ENCODE assay signal across 1 cellular context in the genomic region with DNA sequence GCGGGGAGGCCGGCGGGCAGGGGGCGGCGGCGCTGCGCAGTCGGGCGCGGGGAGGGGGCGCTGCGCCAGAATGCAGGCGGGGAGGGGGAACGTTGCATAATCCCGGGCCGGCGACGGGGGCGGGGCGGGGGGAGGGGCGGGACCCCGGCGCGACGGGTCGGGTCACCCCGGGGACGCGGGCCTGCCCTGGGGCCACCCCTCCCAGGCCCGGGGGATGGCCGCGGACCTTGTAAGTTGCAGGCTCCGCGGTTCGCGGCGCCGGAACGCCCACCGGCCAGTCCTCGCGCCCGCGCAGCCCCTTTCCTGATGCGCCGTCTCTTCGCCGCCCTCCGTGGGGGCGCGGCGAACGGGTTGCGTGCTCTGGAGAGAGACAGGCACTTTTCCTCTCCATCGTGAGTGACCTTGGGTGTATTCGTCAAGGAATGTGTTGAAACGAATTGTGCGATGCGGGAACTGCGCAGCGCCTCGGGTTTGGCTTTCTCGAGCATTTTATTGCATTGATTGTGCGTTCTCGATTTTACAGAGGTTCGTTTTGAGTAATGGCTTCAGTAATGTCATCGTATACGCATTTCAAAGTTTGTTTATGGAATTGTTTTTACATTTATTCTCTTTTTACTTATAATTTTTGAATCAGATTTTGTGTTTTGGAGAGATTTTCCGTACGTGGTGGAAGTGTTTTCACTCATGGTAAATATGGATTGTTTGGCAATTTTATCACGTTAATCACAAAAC.
TF ChIP-seq lines count a peak whose summit lies in the region.

No MANE protein-coding gene starts in this region.

TF ChIP-seq in HepG2, 621 proteins besides CTCF, POLR2A, EP300 and RAD21 (continued from another document and continues in another):
- TF ChIP-seq, protein P1, sequence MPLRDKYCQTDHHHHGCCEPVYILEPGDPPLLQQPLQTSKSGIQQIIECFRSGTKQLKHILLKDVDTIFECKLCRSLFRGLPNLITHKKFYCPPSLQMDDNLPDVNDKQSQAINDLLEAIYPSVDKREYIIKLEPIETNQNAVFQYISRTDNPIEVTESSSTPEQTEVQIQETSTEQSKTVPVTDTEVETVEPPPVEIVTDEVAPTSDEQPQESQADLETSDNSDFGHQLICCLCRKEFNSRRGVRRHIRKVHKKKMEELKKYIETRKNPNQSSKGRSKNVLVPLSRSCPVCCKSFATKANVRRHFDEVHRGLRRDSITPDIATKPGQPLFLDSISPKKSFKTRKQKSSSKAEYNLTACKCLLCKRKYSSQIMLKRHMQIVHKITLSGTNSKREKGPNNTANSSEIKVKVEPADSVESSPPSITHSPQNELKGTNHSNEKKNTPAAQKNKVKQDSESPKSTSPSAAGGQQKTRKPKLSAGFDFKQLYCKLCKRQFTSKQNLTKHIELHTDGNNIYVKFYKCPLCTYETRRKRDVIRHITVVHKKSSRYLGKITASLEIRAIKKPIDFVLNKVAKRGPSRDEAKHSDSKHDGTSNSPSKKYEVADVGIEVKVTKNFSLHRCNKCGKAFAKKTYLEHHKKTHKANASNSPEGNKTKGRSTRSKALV (CRISPR knock-in tag; IDR thresholded peaks at IDR 0.05), result no peak
- TF ChIP-seq, protein P2, sequence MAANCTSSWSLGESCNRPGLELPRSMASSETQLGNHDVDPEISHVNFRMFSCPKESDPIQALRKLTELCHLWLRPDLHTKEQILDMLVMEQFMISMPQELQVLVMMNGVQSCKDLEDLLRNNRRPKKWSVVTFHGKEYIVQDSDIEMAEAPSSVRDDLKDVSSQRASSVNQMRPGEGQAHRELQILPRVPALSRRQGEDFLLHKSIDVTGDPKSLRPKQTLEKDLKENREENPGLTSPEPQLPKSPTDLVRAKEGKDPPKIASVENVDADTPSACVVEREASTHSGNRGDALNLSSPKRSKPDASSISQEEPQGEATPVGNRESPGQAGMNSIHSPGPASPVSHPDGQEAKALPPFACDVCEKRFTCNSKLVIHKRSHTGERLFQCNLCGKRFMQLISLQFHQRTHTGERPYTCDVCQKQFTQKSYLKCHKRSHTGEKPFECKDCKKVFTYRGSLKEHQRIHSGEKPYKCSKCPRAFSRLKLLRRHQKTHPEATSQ (CRISPR knock-in tag; IDR thresholded peaks at IDR 0.05; ENCODE audit: borderline replicate concordance), result no peak
- TF ChIP-seq THYN1 (CRISPR knock-in tag; IDR thresholded peaks at IDR 0.05; ENCODE audit: borderline replicate concordance, low read depth), result no peak
- no peak for TF ChIP-seq KDM6A (CRISPR knock-in tag; IDR thresholded peaks at IDR 0.05; ENCODE audit: low read depth)
- TF ChIP-seq, protein P3, sequence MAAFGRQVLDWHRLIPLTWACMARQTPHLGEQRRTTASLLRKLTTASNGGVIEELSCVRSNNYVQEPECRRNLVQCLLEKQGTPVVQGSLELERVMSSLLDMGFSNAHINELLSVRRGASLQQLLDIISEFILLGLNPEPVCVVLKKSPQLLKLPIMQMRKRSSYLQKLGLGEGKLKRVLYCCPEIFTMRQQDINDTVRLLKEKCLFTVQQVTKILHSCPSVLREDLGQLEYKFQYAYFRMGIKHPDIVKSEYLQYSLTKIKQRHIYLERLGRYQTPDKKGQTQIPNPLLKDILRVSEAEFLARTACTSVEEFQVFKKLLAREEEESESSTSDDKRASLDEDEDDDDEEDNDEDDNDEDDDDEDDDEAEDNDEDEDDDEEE (CRISPR knock-in tag; IDR thresholded peaks at IDR 0.05), result no peak
- no peak for TF ChIP-seq DNMT3B (CRISPR knock-in tag; conservative IDR thresholded peaks at IDR 0.05)
- TF ChIP-seq ZNF292 (CRISPR knock-in tag; IDR thresholded peaks at IDR 0.05; ENCODE audit: borderline replicate concordance, low read depth), result no peak
- TF ChIP-seq, protein P4, sequence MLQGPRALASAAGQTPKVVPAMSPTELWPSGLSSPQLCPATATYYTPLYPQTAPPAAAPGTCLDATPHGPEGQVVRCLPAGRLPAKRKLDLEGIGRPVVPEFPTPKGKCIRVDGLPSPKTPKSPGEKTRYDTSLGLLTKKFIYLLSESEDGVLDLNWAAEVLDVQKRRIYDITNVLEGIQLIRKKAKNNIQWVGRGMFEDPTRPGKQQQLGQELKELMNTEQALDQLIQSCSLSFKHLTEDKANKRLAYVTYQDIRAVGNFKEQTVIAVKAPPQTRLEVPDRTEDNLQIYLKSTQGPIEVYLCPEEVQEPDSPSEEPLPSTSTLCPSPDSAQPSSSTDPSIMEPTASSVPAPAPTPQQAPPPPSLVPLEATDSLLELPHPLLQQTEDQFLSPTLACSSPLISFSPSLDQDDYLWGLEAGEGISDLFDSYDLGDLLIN (CRISPR knock-in tag; IDR thresholded peaks at IDR 0.05; ENCODE audit: borderline replicate concordance), result no peak
- TF ChIP-seq MAZ (IDR thresholded peaks at IDR 0.05; ENCODE audit: borderline replicate concordance, low read depth, low read length), result no peak
- TF ChIP-seq MAZ (CRISPR knock-in tag; IDR thresholded peaks at IDR 0.05; ENCODE audit: low read depth), result no peak
- TF ChIP-seq ZNF577 (CRISPR knock-in tag; IDR thresholded peaks at IDR 0.05; ENCODE audit: borderline replicate concordance, low read depth), result no peak
- TF ChIP-seq, protein P5, sequence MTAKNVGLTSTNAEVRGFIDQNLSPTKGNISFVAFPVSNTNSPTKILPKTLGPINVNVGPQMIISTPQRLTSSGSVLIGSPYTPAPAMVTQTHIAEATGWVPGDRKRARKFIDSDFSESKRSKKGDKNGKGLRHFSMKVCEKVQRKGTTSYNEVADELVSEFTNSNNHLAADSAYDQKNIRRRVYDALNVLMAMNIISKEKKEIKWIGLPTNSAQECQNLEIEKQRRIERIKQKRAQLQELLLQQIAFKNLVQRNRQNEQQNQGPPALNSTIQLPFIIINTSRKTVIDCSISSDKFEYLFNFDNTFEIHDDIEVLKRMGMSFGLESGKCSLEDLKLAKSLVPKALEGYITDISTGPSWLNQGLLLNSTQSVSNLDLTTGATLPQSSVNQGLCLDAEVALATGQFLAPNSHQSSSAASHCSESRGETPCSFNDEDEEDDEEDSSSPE (CRISPR knock-in tag; IDR thresholded peaks at IDR 0.05), result 0 out of 2 replicates have a peak, but pooled peaks have one; percentile 7
- no peak for TF ChIP-seq MZF1 (CRISPR knock-in tag; IDR thresholded peaks at IDR 0.05; ENCODE audit: borderline replicate concordance)
- TF ChIP-seq ZNF572 (CRISPR knock-in tag; IDR thresholded peaks at IDR 0.05), result no peak
- TF ChIP-seq, protein P6, sequence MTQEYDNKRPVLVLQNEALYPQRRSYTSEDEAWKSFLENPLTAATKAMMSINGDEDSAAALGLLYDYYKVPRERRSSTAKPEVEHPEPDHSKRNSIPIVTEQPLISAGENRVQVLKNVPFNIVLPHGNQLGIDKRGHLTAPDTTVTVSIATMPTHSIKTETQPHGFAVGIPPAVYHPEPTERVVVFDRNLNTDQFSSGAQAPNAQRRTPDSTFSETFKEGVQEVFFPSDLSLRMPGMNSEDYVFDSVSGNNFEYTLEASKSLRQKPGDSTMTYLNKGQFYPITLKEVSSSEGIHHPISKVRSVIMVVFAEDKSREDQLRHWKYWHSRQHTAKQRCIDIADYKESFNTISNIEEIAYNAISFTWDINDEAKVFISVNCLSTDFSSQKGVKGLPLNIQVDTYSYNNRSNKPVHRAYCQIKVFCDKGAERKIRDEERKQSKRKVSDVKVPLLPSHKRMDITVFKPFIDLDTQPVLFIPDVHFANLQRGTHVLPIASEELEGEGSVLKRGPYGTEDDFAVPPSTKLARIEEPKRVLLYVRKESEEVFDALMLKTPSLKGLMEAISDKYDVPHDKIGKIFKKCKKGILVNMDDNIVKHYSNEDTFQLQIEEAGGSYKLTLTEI (CRISPR knock-in tag; conservative IDR thresholded peaks at IDR 0.05), result no peak
- no peak for TF ChIP-seq ZNF724P (CRISPR knock-in tag; IDR thresholded peaks at IDR 0.05; ENCODE audit: borderline replicate concordance)
- peak; percentile 83; the same call in 1 of the 2 replicates for TF ChIP-seq ZBTB7A (CRISPR knock-in tag; IDR thresholded peaks at IDR 0.05)
- TF ChIP-seq, protein P7, sequence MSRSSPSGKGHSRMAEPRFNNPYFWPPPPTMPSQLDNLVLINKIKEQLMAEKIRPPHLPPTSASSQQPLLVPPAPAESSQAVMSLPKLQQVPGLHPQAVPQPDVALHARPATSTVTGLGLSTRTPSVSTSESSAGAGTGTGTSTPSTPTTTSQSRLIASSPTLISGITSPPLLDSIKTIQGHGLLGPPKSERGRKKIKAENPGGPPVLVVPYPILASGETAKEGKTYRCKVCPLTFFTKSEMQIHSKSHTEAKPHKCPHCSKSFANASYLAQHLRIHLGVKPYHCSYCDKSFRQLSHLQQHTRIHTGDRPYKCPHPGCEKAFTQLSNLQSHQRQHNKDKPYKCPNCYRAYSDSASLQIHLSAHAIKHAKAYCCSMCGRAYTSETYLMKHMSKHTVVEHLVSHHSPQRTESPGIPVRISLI (CRISPR knock-in tag; IDR thresholded peaks at IDR 0.05; ENCODE audit: borderline replicate concordance), result no peak
- no peak for TF ChIP-seq ZFYVE20 (CRISPR knock-in tag; IDR thresholded peaks at IDR 0.05; ENCODE audit: borderline replicate concordance, low read depth)
- no peak for TF ChIP-seq PTBP1 (IDR thresholded peaks at IDR 0.05; ENCODE audit: low read depth, low read length, poor library complexity, severe bottlenecking)
- TF ChIP-seq SAP130 (CRISPR knock-in tag; IDR thresholded peaks at IDR 0.05; ENCODE audit: low read depth), result peak; percentile 56
- no peak for TF ChIP-seq RBAK (CRISPR knock-in tag; IDR thresholded peaks at IDR 0.05)
- TF ChIP-seq CCDC6 (CRISPR knock-in tag; IDR thresholded peaks at IDR 0.05), result no peak
- TF ChIP-seq, protein P8, sequence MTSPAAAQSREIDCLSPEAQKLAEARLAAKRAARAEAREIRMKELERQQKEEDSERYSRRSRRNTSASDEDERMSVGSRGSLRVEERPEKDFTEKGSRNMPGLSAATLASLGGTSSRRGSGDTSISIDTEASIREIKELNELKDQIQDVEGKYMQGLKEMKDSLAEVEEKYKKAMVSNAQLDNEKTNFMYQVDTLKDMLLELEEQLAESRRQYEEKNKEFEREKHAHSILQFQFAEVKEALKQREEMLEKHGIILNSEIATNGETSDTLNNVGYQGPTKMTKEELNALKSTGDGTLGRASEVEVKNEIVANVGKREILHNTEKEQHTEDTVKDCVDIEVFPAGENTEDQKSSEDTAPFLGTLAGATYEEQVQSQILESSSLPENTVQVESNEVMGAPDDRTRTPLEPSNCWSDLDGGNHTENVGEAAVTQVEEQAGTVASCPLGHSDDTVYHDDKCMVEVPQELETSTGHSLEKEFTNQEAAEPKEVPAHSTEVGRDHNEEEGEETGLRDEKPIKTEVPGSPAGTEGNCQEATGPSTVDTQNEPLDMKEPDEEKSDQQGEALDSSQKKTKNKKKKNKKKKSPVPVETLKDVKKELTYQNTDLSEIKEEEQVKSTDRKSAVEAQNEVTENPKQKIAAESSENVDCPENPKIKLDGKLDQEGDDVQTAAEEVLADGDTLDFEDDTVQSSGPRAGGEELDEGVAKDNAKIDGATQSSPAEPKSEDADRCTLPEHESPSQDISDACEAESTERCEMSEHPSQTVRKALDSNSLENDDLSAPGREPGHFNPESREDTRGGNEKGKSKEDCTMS (CRISPR knock-in tag; conservative IDR thresholded peaks at IDR 0.05), result no peak
- no peak for TF ChIP-seq ZBTB8A (CRISPR knock-in tag; IDR thresholded peaks at IDR 0.05; ENCODE audit: borderline replicate concordance, low read depth)
- no peak for TF ChIP-seq SMAD9 (CRISPR knock-in tag; IDR thresholded peaks at IDR 0.05)
- TF ChIP-seq ZNF841 (CRISPR knock-in tag; IDR thresholded peaks at IDR 0.05; ENCODE audit: borderline replicate concordance), result no peak
- no peak for TF ChIP-seq SMAD1 (CRISPR knock-in tag; IDR thresholded peaks at IDR 0.05; ENCODE audit: borderline replicate concordance, low read depth)
- TF ChIP-seq POLR2AphosphoS2 (IDR thresholded peaks at IDR 0.05; ENCODE audit: low read depth, low read length), result no peak
- no peak for TF ChIP-seq ZFX (CRISPR knock-in tag; IDR thresholded peaks at IDR 0.05; ENCODE audit: low read depth)
- TF ChIP-seq ZNF350 (CRISPR knock-in tag; IDR thresholded peaks at IDR 0.05; ENCODE audit: borderline replicate concordance, low read depth), result no peak
- no peak for TF ChIP-seq FOXA3 (CRISPR knock-in tag; IDR thresholded peaks at IDR 0.05)
- TF ChIP-seq ZNF749 (CRISPR knock-in tag; IDR thresholded peaks at IDR 0.05; ENCODE audit: borderline replicate concordance), result no peak
- TF ChIP-seq ZNF605 (CRISPR knock-in tag; IDR thresholded peaks at IDR 0.05), result no peak
- no peak for TF ChIP-seq PAF1 (CRISPR knock-in tag; IDR thresholded peaks at IDR 0.05)
- no peak for TF ChIP-seq ZNF530 (CRISPR knock-in tag; IDR thresholded peaks at IDR 0.05; ENCODE audit: low read depth)
- TF ChIP-seq ZNF766 (CRISPR knock-in tag; IDR thresholded peaks at IDR 0.05; ENCODE audit: borderline replicate concordance), result no peak
- TF ChIP-seq NFKBIZ (CRISPR knock-in tag; IDR thresholded peaks at IDR 0.05), result no peak
- TF ChIP-seq, protein P9, sequence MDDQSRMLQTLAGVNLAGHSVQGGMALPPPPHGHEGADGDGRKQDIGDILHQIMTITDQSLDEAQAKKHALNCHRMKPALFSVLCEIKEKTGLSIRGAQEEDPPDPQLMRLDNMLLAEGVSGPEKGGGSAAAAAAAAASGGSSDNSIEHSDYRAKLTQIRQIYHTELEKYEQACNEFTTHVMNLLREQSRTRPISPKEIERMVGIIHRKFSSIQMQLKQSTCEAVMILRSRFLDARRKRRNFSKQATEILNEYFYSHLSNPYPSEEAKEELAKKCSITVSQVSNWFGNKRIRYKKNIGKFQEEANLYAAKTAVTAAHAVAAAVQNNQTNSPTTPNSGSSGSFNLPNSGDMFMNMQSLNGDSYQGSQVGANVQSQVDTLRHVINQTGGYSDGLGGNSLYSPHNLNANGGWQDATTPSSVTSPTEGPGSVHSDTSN (CRISPR knock-in tag; IDR thresholded peaks at IDR 0.05; ENCODE audit: borderline replicate concordance), result no peak
- TF ChIP-seq, protein P10, sequence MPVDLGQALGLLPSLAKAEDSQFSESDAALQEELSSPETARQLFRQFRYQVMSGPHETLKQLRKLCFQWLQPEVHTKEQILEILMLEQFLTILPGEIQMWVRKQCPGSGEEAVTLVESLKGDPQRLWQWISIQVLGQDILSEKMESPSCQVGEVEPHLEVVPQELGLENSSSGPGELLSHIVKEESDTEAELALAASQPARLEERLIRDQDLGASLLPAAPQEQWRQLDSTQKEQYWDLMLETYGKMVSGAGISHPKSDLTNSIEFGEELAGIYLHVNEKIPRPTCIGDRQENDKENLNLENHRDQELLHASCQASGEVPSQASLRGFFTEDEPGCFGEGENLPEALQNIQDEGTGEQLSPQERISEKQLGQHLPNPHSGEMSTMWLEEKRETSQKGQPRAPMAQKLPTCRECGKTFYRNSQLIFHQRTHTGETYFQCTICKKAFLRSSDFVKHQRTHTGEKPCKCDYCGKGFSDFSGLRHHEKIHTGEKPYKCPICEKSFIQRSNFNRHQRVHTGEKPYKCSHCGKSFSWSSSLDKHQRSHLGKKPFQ (CRISPR knock-in tag; IDR thresholded peaks at IDR 0.05; ENCODE audit: insufficient replicate concordance), result no peak
- TF ChIP-seq SMARCE1 (IDR thresholded peaks at IDR 0.05; ENCODE audit: borderline replicate concordance), result no peak
- no peak for TF ChIP-seq U2AF1 (optimal IDR thresholded peaks at IDR 0.05; ENCODE audit: low read depth, low read length)
- no peak for TF ChIP-seq ZFP62 (CRISPR knock-in tag; IDR thresholded peaks at IDR 0.05)
